ENCODE assay signal across 9 cellular contexts in the genomic region with DNA sequence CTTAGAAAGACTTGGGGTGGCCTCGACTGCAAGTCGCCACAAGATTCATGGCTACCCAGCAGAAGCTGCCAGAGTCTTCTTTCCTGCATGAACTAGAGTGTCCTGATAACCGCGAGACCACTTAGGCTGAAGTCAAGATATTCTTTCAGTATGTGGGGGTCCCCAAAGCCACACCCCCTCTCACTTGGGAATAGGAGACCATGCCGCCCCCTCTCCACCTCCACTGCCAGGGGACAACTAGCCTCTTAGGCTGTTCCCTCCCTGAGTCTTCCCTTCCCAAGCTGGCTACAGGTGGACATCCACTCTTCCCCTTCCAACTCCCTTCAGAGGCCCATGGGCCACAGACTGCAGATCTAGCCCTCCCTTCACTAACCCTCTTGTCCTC. TPM values are rescaled to one million over a fixed set of nuclear protein-coding genes. Genes with fewer than 3 reads are reported as not detected.
DNase-seq lines count a peak whose midpoint lies in the region; ATAC-seq and TF ChIP-seq lines count a peak whose summit lies in the region.
"Had no signal": no experiment of that assay in that cellular context is flagged by ENCODE, and none has a peak within 500 bp of the region (broad histone marks: within the 10 kb centered on the region; RNA-seq: fewer than 3 reads in every experiment).

No MANE protein-coding gene starts in this region.

- H3K9me3 Mint-ChIP-seq in neural progenitor cell: no peaks in the 10 kb centered on the region

- no peak overlapping the region for H3K4me2 ChIP-seq in neural progenitor cell

- H2AFZ ChIP-seq in neural progenitor cell (replicated peaks): no peak overlapping the region

- H3K9ac ChIP-seq in NT2/D1 (ENCODE audit: insufficient read length, low read depth) (peak overlapping the region; percentile 32), neural progenitor cell (no peak overlapping the region)

- H3K27me3 ChIP-seq in NT2/D1 (ENCODE audit: insufficient read depth, insufficient read length) (peaks cover 10% of the 10 kb centered on the region), neural progenitor cell (no peaks in the 10 kb centered on the region)
- no peaks in the 10 kb centered on the region for H3K27me3 ChIP-seq in effector memory CD4-positive, alpha-beta T cell (replicated peaks; ENCODE audit: control insufficient read depth, insufficient read depth, low read length, poor library complexity, severe bottlenecking)
- H3K27me3 ChIP-seq: brain microvascular endothelial cell had no signal

- H3K36me3 ChIP-seq in NT2/D1 (ENCODE audit: insufficient read depth, insufficient read length, low read length): peaks cover 15% of the 10 kb centered on the region
- H3K36me3 ChIP-seq in effector memory CD4-positive, alpha-beta T cell (ENCODE audit: control insufficient read depth, insufficient read depth, low read length): no peaks in the 10 kb centered on the region
- H3K36me3 ChIP-seq in neural progenitor cell: no peaks in the 10 kb centered on the region
- H3K36me3 ChIP-seq: brain microvascular endothelial cell had no signal

- H4K20me1 ChIP-seq in neural progenitor cell (ENCODE audit: low read depth): peaks cover 22% of the 10 kb centered on the region

- peaks cover 35% of the 10 kb centered on the region for H3K4me1 Mint-ChIP-seq in neural progenitor cell

- H3K27ac ChIP-seq in C4-2B: peak overlapping the region; percentile 88
- peak overlapping the region; percentile 89 for H3K27ac ChIP-seq in effector memory CD4-positive, alpha-beta T cell (ENCODE audit: insufficient read depth, low read length, poor library complexity, severe bottlenecking)
- H3K27ac ChIP-seq in neural progenitor cell: no peak overlapping the region

- no peak for TF ChIP-seq CTCF in C4-2B (conservative IDR thresholded peaks at IDR 0.05)
- no peak for TF ChIP-seq CTCF in neural progenitor cell (IDR thresholded peaks at IDR 0.05)

- H3F3A ChIP-seq in neural progenitor cell (ENCODE audit: low read depth): no peaks in the 10 kb centered on the region

- DNase-seq in NT2/D1 (ENCODE audit: low read depth, low spot score) (no peak), neural progenitor cell (ENCODE audit: low spot score) (no peak), dedifferentiated amniotic fluid mesenchymal stem cell (ENCODE audit: extremely low spot score) (no peak), 8988T (no peak), NCI-H2107 (lab: John Stamatoyannopoulos, UW) (no peak)
- no peak for DNase-seq in effector memory CD4-positive, alpha-beta T cell
- DNase-seq: brain microvascular endothelial cell had no signal

- H3K36me3 Mint-ChIP-seq in neural progenitor cell: peaks cover 6% of the 10 kb centered on the region

- H3K27me3 Mint-ChIP-seq in neural progenitor cell (ENCODE audit: insufficient read depth, low read depth): peaks cover 12% of the 10 kb centered on the region

- no peak for ATAC-seq in HG02588 (IDR thresholded peaks at IDR 0.05; ENCODE audit: unreplicated experiment)

- H3K4me1 ChIP-seq in NT2/D1 (ENCODE audit: insufficient read depth, insufficient read length): peaks cover 20% of the 10 kb centered on the region
- peaks cover 47% of the 10 kb centered on the region for H3K4me1 ChIP-seq in effector memory CD4-positive, alpha-beta T cell (ENCODE audit: control insufficient read depth, insufficient read depth, low read length, poor library complexity, severe bottlenecking)
- no peaks in the 10 kb centered on the region for H3K4me1 ChIP-seq in neural progenitor cell

- H3K9me3 ChIP-seq in NT2/D1 (ENCODE audit: insufficient read depth, low read length) (no peaks in the 10 kb centered on the region), neural progenitor cell (ENCODE audit: low read depth) (no peaks in the 10 kb centered on the region)
- H3K9me3 ChIP-seq in effector memory CD4-positive, alpha-beta T cell (ENCODE audit: control insufficient read depth, low read length): no peaks in the 10 kb centered on the region

- H3K79me2 ChIP-seq in neural progenitor cell (ENCODE audit: low read depth): peaks cover 37% of the 10 kb centered on the region

- H3K4me3 ChIP-seq in NT2/D1 (ENCODE audit: insufficient read length, low read depth): no peak overlapping the region
- no peak overlapping the region for H3K4me3 ChIP-seq in effector memory CD4-positive, alpha-beta T cell (ENCODE audit: insufficient read depth, low read depth, low read length, poor library complexity, severe bottlenecking)
- no peak overlapping the region for H3K4me3 ChIP-seq in neural progenitor cell

- peak overlapping the region; percentile 84 for H3K27ac Mint-ChIP-seq in neural progenitor cell

- peak overlapping the region; percentile 100 for H3K4me3 Mint-ChIP-seq in neural progenitor cell

RNA-seq across cellular contexts. Expression of a gene that starts 1.3 kb away (rescaled TPM):
- 17.9 and 44.0 TPM in 2 replicates for total RNA-seq in neural progenitor cell (ENCODE audit: low replicate concordance)

RNA-seq across cellular contexts. Expression of a gene that starts 1.7 kb away (rescaled TPM):
- 6.3 and 19.1 TPM in 2 replicates for total RNA-seq in neural progenitor cell (ENCODE audit: low replicate concordance)
